In the genomic region with DNA sequence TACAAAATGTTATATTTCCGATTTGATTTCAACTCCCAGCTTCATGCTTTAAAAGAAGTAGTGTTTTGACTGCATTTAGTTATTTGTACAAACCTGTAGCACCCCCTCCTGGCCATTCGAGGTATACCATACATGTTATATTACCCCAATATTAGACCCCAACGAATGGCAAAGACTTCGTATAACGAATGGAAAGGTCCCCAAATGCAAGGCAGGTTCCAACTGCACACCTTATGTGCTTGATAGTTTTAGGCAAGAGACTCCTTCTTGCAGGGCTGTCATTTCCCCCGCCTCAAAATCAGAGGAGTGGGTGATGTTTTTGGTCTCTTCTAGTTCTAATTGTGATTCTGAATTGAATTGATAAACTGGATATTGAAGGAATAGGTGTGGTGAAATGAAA, we compare ENCODE assay signal across 8 cellular contexts.
DNase-seq lines count a peak whose midpoint lies in the region; ATAC-seq and TF ChIP-seq lines count a peak whose summit lies in the region.

No MANE protein-coding gene starts in this region.

- no peaks in the 10 kb centered on the region for H3K27me3 ChIP-seq in heart left ventricle

- no peak overlapping the region for H3K27ac ChIP-seq in heart left ventricle

- no peak for DNase-seq in heart left ventricle
- no peak for DNase-seq in Right ventricle myocardium superior
- peak; percentile 40 for DNase-seq in Jurkat, Clone E6-1 (ENCODE audit: low read depth, low spot score)
- DNase-seq in activated CD4-positive, alpha-beta T cell treated with anti-CD3 and anti-CD28 coated beads for 4 hours, result peak; percentile 61 to 68
- DNase-seq in epithelial cell of proximal tubule (ENCODE audit: low read depth), result no peak
- peak; percentile 51 for DNase-seq in pons (ENCODE audit: low spot score)
- no peak for DNase-seq in OCI-M2 (lab: John Stamatoyannopoulos, UW; ENCODE audit: unreplicated experiment)

- H3K36me3 ChIP-seq in heart left ventricle, result no peaks in the 10 kb centered on the region

- 35 to 52% (median 46%) methylated on average over 6 of the region's 6 CpGs for WGBS in heart left ventricle, 4 donors

- no peak for TF ChIP-seq POLR2A in heart left ventricle (IDR thresholded peaks at IDR 0.05)

- no peak for ATAC-seq in heart left ventricle
- ATAC-seq in Right ventricle myocardium superior (ENCODE audit: poor library complexity), result no peak
- no peak for ATAC-seq in HG02763 (IDR thresholded peaks at IDR 0.05; ENCODE audit: unreplicated experiment)

- intact Hi-C loops in heart left ventricle (cut with DNase I), result loop anchor here in 8 of 10 donors (5.0 to 10.0 kb wide), 2 partner anchors 267 to 270 kb away; no protein-coding TSS in a partner anchor
- intact Hi-C loops in Right ventricle myocardium superior (cut with DNase I), result no loop called here

- TF ChIP-seq CTCF in heart left ventricle (IDR thresholded peaks at IDR 0.05) (peak; percentile 42 to 70 (median 62)), epithelial cell of proximal tubule (conservative IDR thresholded peaks at IDR 0.05; ENCODE audit: low read depth, low read length) (peak; percentile 70)

- H3K4me3 ChIP-seq in heart left ventricle, result no peak overlapping the region
- no peak overlapping the region for H3K4me3 ChIP-seq in Jurkat, Clone E6-1 (ENCODE audit: low read length)
- no peak overlapping the region for H3K4me3 ChIP-seq in epithelial cell of proximal tubule (ENCODE audit: low read depth, low read length)

- peaks cover 0 to 10% (median 0%) of the 10 kb centered on the region in 12 donors for H3K4me1 ChIP-seq in heart left ventricle

- no peaks in the 10 kb centered on the region for H3K9me3 ChIP-seq in heart left ventricle

Comparison
In these comparisons a context has a peak if more than half of its experiments do, and no peak if none do; other contexts are left out.
1. DNase-seq: peak in Jurkat, Clone E6-1 (single experiment), activated CD4-positive, alpha-beta T cell treated with anti-CD3 and anti-CD28 coated beads for 4 hours (2 of 2) and pons (single experiment); none in heart left ventricle (0 of 5), Right ventricle myocardium superior (single experiment), epithelial cell of proximal tubule (single experiment) and OCI-M2 (single experiment).